27 cellular contexts compared by ENCODE assay signal in genomic region chr4:183816882-183817509, GRCh38.
"Had no signal": no experiment of that assay in that cellular context is flagged by ENCODE, and none has a peak within 500 bp of the region (broad histone marks: within the 10 kb centered on the region; RNA-seq: fewer than 3 reads in every experiment).

No MANE protein-coding gene starts in this region.

- H3K36me3 ChIP-seq: ascending aorta, SJCRH30 had no signal

- DNase-seq: activated CD4-positive, alpha-beta T cell treated with anti-CD3 and anti-CD28 coated beads for 4 hours; activated CD4-positive, alpha-beta T cell treated with anti-CD3 and anti-CD28 coated beads, Interleukin-2, amount 50 U/mL, for 4 hours; activated CD8-positive, alpha-beta memory T cell treated with anti-CD3 and anti-CD28 coated beads, Interleukin-2, amount 10 ng/mL, durations not matched to agents 7 days and 5 days; activated effector memory CD4-positive, alpha-beta T cell treated with Interleukin-2 at 50 U/mL for 16 hours; activated naive CD4-positive, alpha-beta T cell; activated T-cell treated with anti-CD3 and anti-CD28 coated beads, Interleukin-2, amount 50 U/mL, for 24 hours; body of pancreas; central memory CD4-positive, alpha-beta T cell; NCI-H1048; NCI-H146; NCI-H187 treated with DMSO at 0.1 percent for 48 hours; NCI-H2081 treated with DMSO at 0.1 percent for 48 hours; NCI-H345; NCI-H510A; NCI-H526 treated with DMSO at 0.1 percent for 48 hours; NCI-H82; RPMI8226; SJCRH30; SW 1271 had no signal

- H3K27me3 ChIP-seq: ascending aorta, body of pancreas, SJCRH30 had no signal

- FAIRE-seq: bronchial epithelial cell had no signal

- H3K27ac Mint-ChIP-seq: activated CD8-positive, alpha-beta memory T cell treated with anti-CD3 and anti-CD28 coated beads, Interleukin-2, amount 10 ng/mL, durations not matched to agents 7 days and 5 days; activated naive CD4-positive, alpha-beta T cell treated with anti-CD3 and anti-CD28 coated beads, Interleukin-2, amount 50 U/mL, for 24 hours; activated T-cell treated with anti-CD3 and anti-CD28 coated beads, Interleukin-2, amount 50 U/mL, for 24 hours; activated T-helper 1 cell treated with anti-CD3 and anti-CD28 coated beads, Interleukin-12 subunit alpha, Interleukin-12 subunit beta, Interleukin-2, Interleukin-4 antibody, amounts not matched to agents 30 ng/mL and 10 ng/mL and 1 ng/mL, durations not matched to agents 14 hours and 24 hours and 36 hours; T-helper 2 cell treated with Interferon-gamma antibody and Interleukin-4, amounts not matched to agents 5 μg/mL and 100 μg/mL, for 36 hours had no signal

- H3K4me1 Mint-ChIP-seq: activated CD8-positive, alpha-beta memory T cell treated with anti-CD3 and anti-CD28 coated beads, Interleukin-2, amount 10 ng/mL, durations not matched to agents 7 days and 5 days; activated naive CD4-positive, alpha-beta T cell treated with anti-CD3 and anti-CD28 coated beads, Interleukin-2, amount 50 U/mL, for 24 hours had no signal

- H3K9me3 ChIP-seq: ascending aorta, body of pancreas, SJCRH30 had no signal

- H3K4me3 ChIP-seq: ascending aorta, body of pancreas, SJCRH30 had no signal

- ATAC-seq: activated CD4-positive, CD25-positive, alpha-beta regulatory T cell treated with anti-CD3 and anti-CD28 coated beads, Interleukin-2, amount 50 U/mL, for 24 hours; activated CD8-positive, alpha-beta memory T cell treated with anti-CD3 and anti-CD28 coated beads, Interleukin-2, amount 10 ng/mL, durations not matched to agents 7 days and 5 days; body of pancreas; Right ventricle myocardium inferior; SK-N-SH treated with all-trans-retinoic acid at 6 μM for 48 hours had no signal

- H3K4me1 ChIP-seq: ascending aorta, SJCRH30 had no signal

- H3K27me3 Mint-ChIP-seq: activated naive CD4-positive, alpha-beta T cell treated with anti-CD3 and anti-CD28 coated beads, Interleukin-2, amount 50 U/mL, for 24 hours had no signal

- H3K27ac ChIP-seq: ascending aorta, body of pancreas, SJCRH30 had no signal

- H3K4me3 Mint-ChIP-seq: activated CD8-positive, alpha-beta memory T cell treated with anti-CD3 and anti-CD28 coated beads, Interleukin-2, amount 10 ng/mL, durations not matched to agents 7 days and 5 days; activated naive CD4-positive, alpha-beta T cell treated with anti-CD3 and anti-CD28 coated beads, Interleukin-2, amount 50 U/mL, for 24 hours; activated T-cell treated with anti-CD3 and anti-CD28 coated beads, Interleukin-2, amount 50 U/mL, for 24 hours; activated T-helper 1 cell treated with anti-CD3 and anti-CD28 coated beads, Interleukin-12 subunit alpha, Interleukin-12 subunit beta, Interleukin-2, Interleukin-4 antibody, amounts not matched to agents 30 ng/mL and 10 ng/mL and 1 ng/mL, durations not matched to agents 14 hours and 24 hours and 36 hours; T-helper 2 cell treated with Interferon-gamma antibody and Interleukin-4, amounts not matched to agents 5 μg/mL and 100 μg/mL, for 36 hours had no signal

- H3K9me3 Mint-ChIP-seq: activated naive CD4-positive, alpha-beta T cell treated with anti-CD3 and anti-CD28 coated beads, Interleukin-2, amount 50 U/mL, for 24 hours; activated T-helper 1 cell treated with anti-CD3 and anti-CD28 coated beads, Interleukin-12 subunit alpha, Interleukin-12 subunit beta, Interleukin-2, Interleukin-4 antibody, amounts not matched to agents 30 ng/mL and 10 ng/mL and 1 ng/mL, durations not matched to agents 14 hours and 24 hours and 36 hours; T-helper 2 cell treated with Interferon-gamma antibody and Interleukin-4, amounts not matched to agents 5 μg/mL and 100 μg/mL, for 36 hours had no signal

- H3K36me3 Mint-ChIP-seq: activated CD8-positive, alpha-beta memory T cell treated with anti-CD3 and anti-CD28 coated beads, Interleukin-2, amount 10 ng/mL, durations not matched to agents 7 days and 5 days; activated naive CD4-positive, alpha-beta T cell treated with anti-CD3 and anti-CD28 coated beads, Interleukin-2, amount 50 U/mL, for 24 hours had no signal
